ENCODE assay signal across 18 cellular contexts in the genomic region with DNA sequence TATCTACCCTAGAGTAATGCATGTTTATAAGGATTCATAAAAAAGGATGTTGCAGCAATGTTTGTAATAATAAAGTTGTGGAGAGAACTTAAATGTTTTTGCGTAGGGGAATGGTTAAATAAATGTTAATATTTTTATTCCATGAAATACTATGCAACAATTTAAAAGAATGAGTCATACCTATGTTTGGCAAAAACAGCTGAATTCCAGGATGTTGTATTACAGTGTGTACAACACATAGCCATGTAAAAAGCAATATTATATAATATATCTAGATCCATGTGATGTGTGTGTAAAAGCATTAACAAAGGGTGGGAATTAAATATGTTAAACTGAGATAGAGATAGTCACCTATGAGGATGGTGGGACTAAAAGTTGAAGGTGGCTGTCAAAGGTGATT. TPM values are rescaled to one million over a fixed set of nuclear protein-coding genes. Genes with fewer than 3 reads are reported as not detected.
DNase-seq lines count a peak whose midpoint lies in the region; ATAC-seq, FAIRE-seq and TF ChIP-seq lines count a peak whose summit lies in the region.
"Had no signal": no experiment of that assay in that cellular context is flagged by ENCODE, and none has a peak within 500 bp of the region (broad histone marks: within the 10 kb centered on the region; RNA-seq: fewer than 3 reads in every experiment).

No MANE protein-coding gene starts in this region.

- no peak for ATAC-seq in A549

- POLR2A ChIA-PET in A549 (lab: Yijun Ruan, JAX), result no interaction called here

- TF ChIP-seq RAD21 in A549 (conservative IDR thresholded peaks at IDR 0.05 in 1 of 2, IDR thresholded peaks at IDR 0.05 in 1 of 2), result no peak

- CTCF ChIA-PET in A549 (lab: Yijun Ruan, JAX), result no interaction called here

- H3K27me3 ChIP-seq in bronchial epithelial cell (ENCODE audit: control insufficient read depth, insufficient read depth, low read length), result no peaks in the 10 kb centered on the region
- H3K27me3 ChIP-seq in BE2C, result no peaks in the 10 kb centered on the region
- H3K27me3 ChIP-seq: BLaER1 had no signal

- H3K4me1 ChIP-seq in A549, result no peaks in the 10 kb centered on the region
- H3K4me1 ChIP-seq in BE2C, result no peaks in the 10 kb centered on the region
- H3K4me1 ChIP-seq: BLaER1 had no signal

- 35% methylated on average over 1 of the region's 1 CpG for WGBS in A549 (ENCODE audit: missing lambda C conversion rate)

- TF ChIP-seq POLR2A in A549 (IDR thresholded peaks at IDR 0.05; ENCODE audit: low read length), result no peak

- H3K4me2 ChIP-seq in A549, result no peak overlapping the region
- H3K4me2 ChIP-seq: BLaER1 had no signal

- TF ChIP-seq CTCF in A549 (IDR thresholded peaks at IDR 0.05) (no peak), bronchial epithelial cell (IDR thresholded peaks at IDR 0.05; ENCODE audit: insufficient read depth, low read length, severe bottlenecking) (no peak), BE2C (IDR thresholded peaks at IDR 0.05; ENCODE audit: low read depth, low read length) (no peak)

- H3K36me3 ChIP-seq in bronchial epithelial cell (ENCODE audit: control insufficient read depth, insufficient read depth, low read length) (no peaks in the 10 kb centered on the region), BE2C (no peaks in the 10 kb centered on the region)
- H3K36me3 ChIP-seq: BLaER1 had no signal

- TF ChIP-seq EP300 in A549 (IDR thresholded peaks at IDR 0.05), result no peak

- H3K9me3 ChIP-seq in A549 (no peaks in the 10 kb centered on the region), BE2C (no peaks in the 10 kb centered on the region)
- H3K9me3 ChIP-seq: BLaER1 had no signal

- H3K27ac ChIP-seq in A549, result no peak overlapping the region
- H3K27ac ChIP-seq: BLaER1, HL-60 had no signal

- DNase-seq in A549 (ENCODE audit: low read depth in 1 of 2, low spot score in 1 of 2) (no peak), HCEC 1CT (peak; percentile 52), bronchial epithelial cell (ENCODE audit: low read depth) (peak; percentile 11), iris pigment epithelial cell (ENCODE audit: low read depth) (peak; percentile 9), globus pallidus (ENCODE audit: low spot score) (no peak), NCI-H1417 treated with DMSO at 0.1 percent for 48 hours (lab: John Stamatoyannopoulos, UW) (no peak), BE2C (no peak)
- DNase-seq: 8988T; ACHN; AML-193; Calu3; CD4-positive, alpha-beta memory T cell; DMS79 treated with DMSO at 0.1 percent for 48 hours; GF-D8; H9 had no signal

- H3K4me3 ChIP-seq in A549, result no peak overlapping the region
- no peak overlapping the region for H3K4me3 ChIP-seq in bronchial epithelial cell (ENCODE audit: low read depth, low read length)
- no peak overlapping the region for H3K4me3 ChIP-seq in BE2C (ENCODE audit: low read depth, low read length)
- H3K4me3 ChIP-seq: BLaER1 had no signal

- FAIRE-seq in A549 (lab: Jason Lieb, UNC), result no peak
- FAIRE-seq in bronchial epithelial cell (lab: Jason Lieb, UNC), result no peak
- FAIRE-seq: H1 had no signal

TF ChIP-seq in A549, 52 proteins besides CTCF, POLR2A, EP300 and RAD21:
- TF ChIP-seq FOSL2 (IDR thresholded peaks at IDR 0.05), result no peak
- 0 out of 2 replicates have a peak, but pooled peaks have one; percentile 6 for TF ChIP-seq FOSL2 (CRISPR knock-in tag; IDR thresholded peaks at IDR 0.05)
- TF ChIP-seq KDM5A (IDR thresholded peaks at IDR 0.05), result no peak

RNA-seq across cellular contexts. Expression of a gene that starts 21.1 kb away (rescaled TPM):
- polyA plus RNA-seq in A549 (2011; rRNA removed) (1.3 and 1.5 TPM in 2 replicates), A549 (2017; fragmentation: RNase III; extraction: RNeasy Plus Mini Kit Qiagen cat#74134 plus additional on column Dnase treatment) (0.37 to 0.67 TPM (median 0.58 TPM) in 3 replicates)
- polyA plus RNA-seq in A549 (2012; cell fraction: cytosol; rRNA removed), result 0.14 and 0.17 TPM in 2 replicates
- 0.15 and 0.16 TPM in 2 replicates for polyA plus RNA-seq in A549 (2012; cell fraction: nucleus; rRNA removed)
- 0.29 and 0.99 TPM in 2 replicates for polyA minus RNA-seq in A549 (2011; rRNA and poly(A)+ RNA removed)
- 2.8 and 3.9 TPM in 2 replicates for total RNA-seq in bronchial epithelial cell
- not detected for polyA plus RNA-seq in BE2C (2012; ENCODE audit: insufficient read depth, insufficient read length, low read depth)

Comparison
In these comparisons a context has a peak if more than half of its experiments do, and no peak if none do; other contexts are left out.
1. DNase-seq: peak in HCEC 1CT (single experiment), bronchial epithelial cell (single experiment) and iris pigment epithelial cell (single experiment); none in A549 (0 of 2), globus pallidus (single experiment), NCI-H1417 treated with DMSO at 0.1 percent for 48 hours (single experiment) and BE2C (single experiment).